25 cellular contexts compared by ENCODE assay signal in the genomic region with DNA sequence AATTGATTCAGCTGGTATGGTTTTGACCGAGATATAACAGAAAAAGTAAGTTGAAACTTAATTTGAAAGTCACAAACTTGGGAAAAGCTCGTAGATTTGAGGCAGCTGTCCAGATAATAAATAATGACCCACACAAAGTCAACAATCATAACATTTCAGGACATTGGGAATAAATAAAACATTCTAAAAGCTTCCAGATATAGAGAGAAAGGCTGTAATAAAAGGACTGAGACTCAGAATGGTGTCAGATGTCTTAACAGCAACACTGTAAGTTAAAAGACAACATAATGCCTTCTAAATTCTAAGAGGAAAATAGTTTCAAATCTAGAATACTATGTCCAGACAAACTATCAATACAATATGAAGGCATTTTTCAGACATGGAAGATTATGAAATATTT.
"Had no signal": no experiment of that assay in that cellular context is flagged by ENCODE, and none has a peak within 500 bp of the region (broad histone marks: within the 10 kb centered on the region; RNA-seq: fewer than 3 reads in every experiment).

No MANE protein-coding gene starts in this region.

- H3K27ac ChIP-seq: epithelial cell of prostate, foreskin keratinocyte, gastroesophageal sphincter, heart left ventricle, hepatocyte, left lung, ovary, right atrium auricular region, stomach, thyroid gland, vagina had no signal

- ATAC-seq: esophagus mucosa; foreskin keratinocyte; gastroesophageal sphincter; left lung; natural killer cell; sciatic nerve; stimulated activated effector memory CD8-positive, alpha-beta T cell treated with anti-CD3 and anti-CD28 coated beads, Interleukin-12 subunit alpha, Interleukin-12 subunit beta, amount 100 ng/mL, for 72 hours had no signal

- H3K9me3 ChIP-seq: gastroesophageal sphincter, heart left ventricle, left lung, ovary, right atrium auricular region, stomach, thyroid gland, vagina had no signal

- H2AFZ ChIP-seq: hepatocyte had no signal

- H3K4me2 ChIP-seq: hepatocyte had no signal

- H3K4me1 ChIP-seq: foreskin keratinocyte, gastroesophageal sphincter, left lung, right atrium auricular region, thyroid gland, vagina had no signal

- H3K27me3 ChIP-seq: dorsolateral prefrontal cortex, foreskin keratinocyte, gastroesophageal sphincter, heart left ventricle, hepatocyte, left lung, ovary, right atrium auricular region, stomach, thyroid gland, vagina had no signal

- H3K79me2 ChIP-seq: hepatocyte had no signal

- DNase-seq: dorsolateral prefrontal cortex; effector CD4-positive, alpha-beta T cell; foreskin keratinocyte; heart left ventricle; kidney; left lung; mesenchymal stem cell; natural killer cell; occipital lobe; ovary; stimulated activated CD4-positive, alpha-beta T cell treated with anti-CD3 and anti-CD28 coated beads, Interleukin-2, amount 100 ng/mL, for 24 hours; stimulated activated CD4-positive, alpha-beta T cell treated with anti-CD3 and anti-CD28 coated beads, Interleukin-4, amount 100 ng/mL, for 24 hours; stimulated activated naive CD4-positive, alpha-beta T cell treated with Interleukin-2 at 50 U/mL for 16 hours; stomach; thyroid gland; trophoblast cell had no signal

- H3K4me3 ChIP-seq: dorsolateral prefrontal cortex, gastroesophageal sphincter, heart left ventricle, hepatocyte, left lung, ovary, right atrium auricular region, stomach, thyroid gland, vagina had no signal

- FAIRE-seq: colon, kidney had no signal

- H3K36me3 ChIP-seq: ovary, right atrium auricular region, thyroid gland had no signal
